ENCODE assay signal across 8 cellular contexts in the genomic region with DNA sequence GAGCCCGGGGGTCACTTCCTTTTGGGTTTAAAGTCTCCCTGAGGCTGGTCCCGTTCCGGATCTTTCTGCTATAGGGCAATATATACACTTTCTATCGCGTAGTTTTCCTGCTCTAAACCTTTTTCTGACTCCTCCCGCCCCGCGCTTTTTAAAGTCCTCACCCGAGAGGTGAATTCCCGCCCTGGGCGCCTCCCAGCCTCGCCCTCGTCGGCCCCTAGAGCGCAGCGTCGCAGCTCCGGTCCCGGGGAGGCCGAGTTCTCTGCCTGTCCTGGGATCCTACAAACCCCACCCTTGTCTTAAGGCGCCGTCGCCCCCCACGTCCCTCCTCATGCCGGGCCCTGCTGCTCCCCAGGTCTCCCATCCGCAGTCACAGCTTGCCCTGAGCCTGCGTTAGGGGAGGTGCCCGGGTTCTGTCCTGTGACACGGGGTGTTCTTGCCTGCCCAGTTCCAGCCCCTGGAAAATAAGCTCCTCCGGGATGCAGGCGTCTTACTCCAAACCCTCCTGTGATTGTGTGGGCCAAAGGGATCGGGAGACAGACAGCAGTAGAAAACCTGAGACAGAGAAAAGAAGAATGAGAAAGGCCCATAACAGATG. TPM values are rescaled to one million over a fixed set of nuclear protein-coding genes. Genes with fewer than 3 reads are reported as not detected.
DNase-seq lines count a peak whose midpoint lies in the region; ATAC-seq and TF ChIP-seq lines count a peak whose summit lies in the region.

No MANE protein-coding gene starts in this region.

- H3K27me3 ChIP-seq in dorsolateral prefrontal cortex: no peaks in the 10 kb centered on the region

- peaks cover 14% of the 10 kb centered on the region for H3K9me3 ChIP-seq in mucosa of descending colon

- DNase-seq in SW480 (ENCODE audit: low spot score): peak; percentile 49
- peak in 3 of 10 donors; percentile 5 to 48 (median 11) for DNase-seq in dorsolateral prefrontal cortex
- DNase-seq in mucosa of descending colon: peak; percentile 62 to 77 (median 66)
- peak in 4 of 49 donors; percentile 5 to 37 (median 21) for DNase-seq in substantia nigra (lab: John Stamatoyannopoulos, UW)
- no peak for DNase-seq in cortex of kidney (lab: John Stamatoyannopoulos, UW)

- intact Hi-C loops in dorsolateral prefrontal cortex (cut with DNase I) (loop anchor here in 1 of 2 donors (10.0 kb wide), 2 partner anchors 61 to 171 kb away; a partner anchor contains a TSS), mucosa of descending colon (cut with DNase I, micrococcal nuclease) (no loop called here)

- peak overlapping the region; percentile 52 to 90 (median 75) for H3K4me3 ChIP-seq in dorsolateral prefrontal cortex
- peak overlapping the region; percentile 33 for H3K4me3 ChIP-seq in mucosa of descending colon

- peak; percentile 36 for ATAC-seq in GM18517 (IDR thresholded peaks at IDR 0.05; ENCODE audit: unreplicated experiment)
- ATAC-seq in HG03095 (IDR thresholded peaks at IDR 0.05; ENCODE audit: unreplicated experiment): peak; percentile 27
- peak; percentile 76 for ATAC-seq in mucosa of descending colon

- H3K36me3 ChIP-seq in mucosa of descending colon (ENCODE audit: low read depth): no peaks in the 10 kb centered on the region

- no peaks in the 10 kb centered on the region for H3K4me1 ChIP-seq in mucosa of descending colon (ENCODE audit: low read depth)

- TF ChIP-seq CTCF in 22Rv1 (IDR thresholded peaks at IDR 0.05) (no peak), dorsolateral prefrontal cortex (IDR thresholded peaks at IDR 0.05 in 54 of 56, conservative IDR thresholded peaks at IDR 0.05 in 2 of 56; ENCODE audit: low read depth in 1 of 56, partially characterized antibody in 56 of 56) (no peak), mucosa of descending colon (IDR thresholded peaks at IDR 0.05) (no peak)

- H3K27ac ChIP-seq in 22Rv1: peak overlapping the region; percentile 80
- H3K27ac ChIP-seq in dorsolateral prefrontal cortex: peak overlapping the region in 25 of 59 donors; percentile 16 to 80 (median 57)
- H3K27ac ChIP-seq in substantia nigra (ENCODE audit: low read depth, low read length, poor library complexity, severe bottlenecking): peak overlapping the region; percentile 26

RNA-seq across cellular contexts. Expression of a gene that starts 0.5 kb away (rescaled TPM):
- total RNA-seq in dorsolateral prefrontal cortex: 10 to 100 TPM in 77 of 120 experiments, 1 to 10 TPM in 43; 6.4 to 32.3 (median 11.1) TPM
- 10 to 100 TPM; 11.9 to 18.3 (median 16.5) TPM for total RNA-seq in mucosa of descending colon

RNA-seq across cellular contexts. Expression of a gene that starts 29.0 kb away (rescaled TPM):
- total RNA-seq in dorsolateral prefrontal cortex (10 to 100 TPM in 41 of 120 experiments, 1 to 10 TPM in 79; 4.7 to 15.6 (median 9.3) TPM), mucosa of descending colon (10 to 100 TPM; 10.1 to 16.8 (median 11.6) TPM)

RNA-seq across cellular contexts. Expression of a gene that starts 32.4 kb away (rescaled TPM):
- total RNA-seq in dorsolateral prefrontal cortex: 1 to 10 TPM; 2.6 to 6.5 (median 4.3) TPM
- total RNA-seq in mucosa of descending colon: 1 to 10 TPM; 6.1 to 7.9 (median 7.6) TPM
